1 cellular context compared by ENCODE assay signal in genomic region chr17:62085511-62086408, GRCh38.
TF ChIP-seq lines count a peak whose summit lies in the region.

No MANE protein-coding gene starts in this region.

TF ChIP-seq in HepG2, 621 proteins besides CTCF, POLR2A, EP300 and RAD21 (continued from another document and continues in another):
- TF ChIP-seq ZNF280D (CRISPR knock-in tag; IDR thresholded peaks at IDR 0.05) (peak; percentile 45; the same call in 1 of the 2 replicates), JUNB (CRISPR knock-in tag; IDR thresholded peaks at IDR 0.05; ENCODE audit: borderline replicate concordance) (no peak), ZNF569 (CRISPR knock-in tag; IDR thresholded peaks at IDR 0.05; ENCODE audit: borderline replicate concordance) (no peak), KLF9 (CRISPR knock-in tag; IDR thresholded peaks at IDR 0.05; ENCODE audit: low read depth) (no peak), SETDB1 (CRISPR knock-in tag; IDR thresholded peaks at IDR 0.05; ENCODE audit: borderline replicate concordance) (no peak), MXD4 (CRISPR knock-in tag; IDR thresholded peaks at IDR 0.05) (0 out of 2 replicates have a peak, but pooled peaks have one; percentile 37), PITX1 (CRISPR knock-in tag; IDR thresholded peaks at IDR 0.05) (0 out of 2 replicates have a peak, but pooled peaks have one; percentile 33), ZNF740 (CRISPR knock-in tag; IDR thresholded peaks at IDR 0.05) (no peak), TCF7L2 (IDR thresholded peaks at IDR 0.05; ENCODE audit: low read depth, low read length) (no peak), TEAD3 (CRISPR knock-in tag; optimal IDR thresholded peaks at IDR 0.05; ENCODE audit: borderline replicate concordance) (peak; percentile 70), SMC3 (IDR thresholded peaks at IDR 0.05; ENCODE audit: low read length) (peak; percentile 41; the same call in 1 of the 2 replicates), CREB3 (CRISPR knock-in tag; IDR thresholded peaks at IDR 0.05) (no peak), ZNF12 (CRISPR knock-in tag; IDR thresholded peaks at IDR 0.05) (peak; percentile 61; the same call in 1 of the 2 replicates), ZNF749 (CRISPR knock-in tag; IDR thresholded peaks at IDR 0.05; ENCODE audit: borderline replicate concordance) (no peak), HMG20B (CRISPR knock-in tag; conservative IDR thresholded peaks at IDR 0.05) (no peak), HMG20A (CRISPR knock-in tag; IDR thresholded peaks at IDR 0.05; ENCODE audit: borderline replicate concordance) (peak; percentile 72; the same call in 1 of the 2 replicates), ASH2L (IDR thresholded peaks at IDR 0.05; ENCODE audit: insufficient read length, low read depth, low read length) (peak; percentile 45), DDIT3 (CRISPR knock-in tag; IDR thresholded peaks at IDR 0.05) (no peak), KMT2B (CRISPR knock-in tag; IDR thresholded peaks at IDR 0.05) (0 out of 2 replicates have a peak, but pooled peaks have one; percentile 39), NR2F2 (IDR thresholded peaks at IDR 0.05; ENCODE audit: borderline replicate concordance, low read depth) (0 out of 2 replicates have a peak, but pooled peaks have one; percentile 31), ZNF768 (CRISPR knock-in tag; IDR thresholded peaks at IDR 0.05) (no peak), SMYD3 (CRISPR knock-in tag; IDR thresholded peaks at IDR 0.05) (no peak), HNF4G (IDR thresholded peaks at IDR 0.05; ENCODE audit: borderline replicate concordance, low read depth, low read length) (peak; percentile 90), HNF4G (CRISPR knock-in tag; IDR thresholded peaks at IDR 0.05; ENCODE audit: borderline replicate concordance, low read depth) (no peak; the same call in 1 of the 2 replicates), PPARG (CRISPR knock-in tag; conservative IDR thresholded peaks at IDR 0.05) (peak; percentile 34; the same call in 1 of the 2 replicates), ZNF207 (IDR thresholded peaks at IDR 0.05; ENCODE audit: borderline replicate concordance) (no peak), PHF20 (CRISPR knock-in tag; IDR thresholded peaks at IDR 0.05) (peak; percentile 27; the same call in 1 of the 2 replicates), RORA (CRISPR knock-in tag; IDR thresholded peaks at IDR 0.05) (no peak), RBM22 (optimal IDR thresholded peaks at IDR 0.05; ENCODE audit: low read length) (no peak), ZMYM4 (CRISPR knock-in tag; IDR thresholded peaks at IDR 0.05) (peak; percentile 80), ZNF883 (CRISPR knock-in tag; IDR thresholded peaks at IDR 0.05; ENCODE audit: not compliant biosample characterization) (no peak), CEBPG (CRISPR knock-in tag; IDR thresholded peaks at IDR 0.05) (peak; percentile 17; the same call in 1 of the 2 replicates), CREM (IDR thresholded peaks at IDR 0.05) (peak; percentile 37; the same call in 1 of the 2 replicates), CREM (CRISPR knock-in tag; IDR thresholded peaks at IDR 0.05) (no peak), NR2F6 (IDR thresholded peaks at IDR 0.05) (no peak), NR2F6 (CRISPR knock-in tag; IDR thresholded peaks at IDR 0.05) (peak; percentile 43; the same call in 1 of the 2 replicates), MATR3 (CRISPR knock-in tag; IDR thresholded peaks at IDR 0.05) (no peak), MTF2 (CRISPR knock-in tag; IDR thresholded peaks at IDR 0.05; ENCODE audit: borderline replicate concordance) (no peak), TEF (CRISPR knock-in tag; IDR thresholded peaks at IDR 0.05) (no peak), ATF2 (CRISPR knock-in tag; IDR thresholded peaks at IDR 0.05) (no peak), TP53 (CRISPR knock-in tag; conservative IDR thresholded peaks at IDR 0.05) (no peak), ZNF547 (CRISPR knock-in tag; IDR thresholded peaks at IDR 0.05) (no peak), TMF1 (CRISPR knock-in tag; IDR thresholded peaks at IDR 0.05; ENCODE audit: low read depth) (no peak), ZBTB39 (CRISPR knock-in tag; IDR thresholded peaks at IDR 0.05) (no peak), SAP130 (CRISPR knock-in tag; IDR thresholded peaks at IDR 0.05; ENCODE audit: low read depth) (peak; percentile 33; the same call in 1 of the 2 replicates), FOXA1 (IDR thresholded peaks at IDR 0.05) (no peak), FOXA1 (CRISPR knock-in tag; IDR thresholded peaks at IDR 0.05) (no peak), ZMYM2 (CRISPR knock-in tag; IDR thresholded peaks at IDR 0.05) (0 out of 2 replicates have a peak, but pooled peaks have one; percentile 62), PBX2 (CRISPR knock-in tag; IDR thresholded peaks at IDR 0.05) (no peak), ISL2 (CRISPR knock-in tag; IDR thresholded peaks at IDR 0.05) (no peak), NCOA2 (CRISPR knock-in tag; IDR thresholded peaks at IDR 0.05) (peak; percentile 44; the same call in 1 of the 2 replicates), BRF2 (CRISPR knock-in tag; IDR thresholded peaks at IDR 0.05) (no peak), TAF15 (IDR thresholded peaks at IDR 0.05; ENCODE audit: low read depth, low read length, poor library complexity, severe bottlenecking) (no peak), HMGA1 (CRISPR knock-in tag; conservative IDR thresholded peaks at IDR 0.05) (no peak), POGK (CRISPR knock-in tag; conservative IDR thresholded peaks at IDR 0.05) (no peak), BCL6 (CRISPR knock-in tag; IDR thresholded peaks at IDR 0.05) (peak; percentile 15; the same call in 1 of the 2 replicates), POGZ (CRISPR knock-in tag; IDR thresholded peaks at IDR 0.05) (peak; percentile 69)
